Comparison of ENCODE assay signal across 8 cellular contexts in genomic region chr6:3751730-3752537, GRCh38. TPM values are rescaled to one million over a fixed set of nuclear protein-coding genes. Genes with fewer than 3 reads are reported as not detected.
DNase-seq lines count a peak whose midpoint lies in the region; ATAC-seq and TF ChIP-seq lines count a peak whose summit lies in the region.

No MANE protein-coding gene starts in this region.

- H3K9me2 ChIP-seq in PC-9 (ENCODE audit: insufficient read depth): no peaks in the 10 kb centered on the region

- WGBS in stomach, 5 donors: 0 to 3% (median 2%) methylated on average over 51 to 105 of the region's 105 CpGs

- H3K4me1 ChIP-seq in PC-9 (replicated peaks; ENCODE audit: insufficient read depth) (0 out of 2 replicates have a peak, but pooled peaks cover 5% of the 10 kb centered on the region), stomach (peaks cover 28 to 49% (median 44%) of the 10 kb centered on the region in 4 donors)

- TF ChIP-seq CTCF in AG09309 (IDR thresholded peaks at IDR 0.05; ENCODE audit: control insufficient read depth, insufficient read depth, low read depth, low read length, missing control alignments): peak; percentile 37
- TF ChIP-seq CTCF in PC-9 (conservative IDR thresholded peaks at IDR 0.05): peak; percentile 33; the same call in 1 of the 2 replicates
- TF ChIP-seq CTCF in fibroblast of the aortic adventitia (IDR thresholded peaks at IDR 0.05; ENCODE audit: insufficient read depth, low read length): peak; percentile 51
- peak; percentile 44 to 50 (median 49) for TF ChIP-seq CTCF in nephron (IDR thresholded peaks at IDR 0.05; ENCODE audit: unreplicated experiment in 3 of 3)
- TF ChIP-seq CTCF in stomach (IDR thresholded peaks at IDR 0.05): peak in 3 of 7 experiments; percentile 18 to 48 (median 40)

- H4K20me1 ChIP-seq in PC-9 (ENCODE audit: insufficient read depth): peaks cover 3% of the 10 kb centered on the region; the same call in 1 of the 2 replicates

- CTCF ChIA-PET in PC-9 (lab: Charles Lee): interaction anchor here (0.6 kb wide), 1 partner anchor 449 kb away, joined by 4 read pairs; no protein-coding TSS in a partner anchor

- POLR2A ChIA-PET in PC-9 (lab: Charles Lee; ENCODE audit: unreplicated experiment): interaction anchor here (0.7 kb wide), 2 partner anchors 57 to 134 kb away, joined by 3 to 4 read pairs; no protein-coding TSS in a partner anchor

- H3K27ac ChIP-seq in PC-9 (no peak overlapping the region), stomach (peak overlapping the region; percentile 94 to 99 (median 96))

- H3K9me3 ChIP-seq in PC-9 (ENCODE audit: insufficient read depth, low read depth) (no peaks in the 10 kb centered on the region), stomach (no peaks in the 10 kb centered on the region)

- intact Hi-C loops in PC-9 (cut with micrococcal nuclease; ENCODE audit: unreplicated experiment) (no loop called here), stomach (cut with DNase I; ENCODE audit: low total_unique reads) (no loop called here)

- peak overlapping the region; percentile 90 for H3K4me3 ChIP-seq in AG09309 (ENCODE audit: control insufficient read depth, low read depth, low read length)
- H3K4me3 ChIP-seq in PC-9: peak overlapping the region; percentile 69
- H3K4me3 ChIP-seq in fibroblast of the aortic adventitia (ENCODE audit: low read depth, low read length): peak overlapping the region; percentile 75
- H3K4me3 ChIP-seq in stomach: peak overlapping the region; percentile 56 to 82 (median 78)

- peaks cover 7% of the 10 kb centered on the region; the same call in 1 of the 2 replicates for H3F3A ChIP-seq in PC-9 (ENCODE audit: insufficient read depth, low read depth)

- H3K4me3 Mint-ChIP-seq in nephron: peak overlapping the region; percentile 68 to 84 (median 80)

- H3K27me3 ChIP-seq in PC-9 (ENCODE audit: insufficient read depth, low read depth) (no peaks in the 10 kb centered on the region), stomach (peaks cover 0 to 22% (median 0%) of the 10 kb centered on the region in 3 donors)

- H3K36me3 Mint-ChIP-seq in nephron (ENCODE audit: low read depth): no peaks in the 10 kb centered on the region

- H3K4me2 ChIP-seq in PC-9: peak overlapping the region; percentile 79

- H3K36me3 ChIP-seq in PC-9 (ENCODE audit: low read depth) (no peaks in the 10 kb centered on the region), stomach (no peaks in the 10 kb centered on the region)

- no peak for TF ChIP-seq EP300 in stomach (IDR thresholded peaks at IDR 0.05)

- BruUV-seq in PC-9 (replicated peaks; lab: Mats Ljungman, UMichigan): no TSS peak

- peaks cover 33% of the 10 kb centered on the region for H3K79me2 ChIP-seq in PC-9 (ENCODE audit: low read depth)

- H3K9me3 Mint-ChIP-seq in nephron: no peaks in the 10 kb centered on the region

- H3K27me3 Mint-ChIP-seq in nephron (ENCODE audit: low read depth): peaks cover 12% of the 10 kb centered on the region

- DNase-seq in AG09309 (ENCODE audit: low read depth) (peak; percentile 69), PC-9 (peak; percentile 40 to 84), activated gamma-delta T cell (lab: John Stamatoyannopoulos, UW) (peak; percentile 35), fibroblast of the aortic adventitia (ENCODE audit: low read depth) (peak; percentile 92), stomach (peak; percentile 80)

- peak; percentile 73 for ATAC-seq in GM18868 (IDR thresholded peaks at IDR 0.05; ENCODE audit: unreplicated experiment)
- ATAC-seq in HG03103 (IDR thresholded peaks at IDR 0.05; ENCODE audit: low read depth, unreplicated experiment): peak; percentile 45

- no peak for TF ChIP-seq POLR2A in stomach (IDR thresholded peaks at IDR 0.05)

- peaks cover 39% of the 10 kb centered on the region for H3K4me1 Mint-ChIP-seq in nephron

- H3K27ac Mint-ChIP-seq in nephron: peak overlapping the region; percentile 49 to 80 (median 59)

- H2AFZ ChIP-seq in PC-9: peak overlapping the region; percentile 75

RNA-seq across cellular contexts. Expression of gene PXDC1, which starts 0.4 kb away (rescaled TPM):
- 29.3 and 30.8 TPM in 2 replicates for total RNA-seq in PC-9 (2021)
- 17.6 and 39.4 TPM in 2 replicates for total RNA-seq in fibroblast of the aortic adventitia (ENCODE audit: low replicate concordance)
- 10 to 100 TPM in 4 of 5 donors, 1 to 10 TPM in 1; 1.2 to 90.1 (median 74.1) TPM for total RNA-seq in stomach
- 10 to 100 TPM; 23.2 to 36.8 (median 29.0) TPM for polyA plus RNA-seq in stomach

Comparison
In these comparisons a context has a peak if more than half of its experiments do, and no peak if none do; other contexts are left out.
1. DNase-seq: peak in every context shown above with its lines; median percentile 92 in fibroblast of the aortic adventitia; 80 in stomach; 69 in AG09309; 62 in PC-9; 35 in activated gamma-delta T cell.